In the genomic region with DNA sequence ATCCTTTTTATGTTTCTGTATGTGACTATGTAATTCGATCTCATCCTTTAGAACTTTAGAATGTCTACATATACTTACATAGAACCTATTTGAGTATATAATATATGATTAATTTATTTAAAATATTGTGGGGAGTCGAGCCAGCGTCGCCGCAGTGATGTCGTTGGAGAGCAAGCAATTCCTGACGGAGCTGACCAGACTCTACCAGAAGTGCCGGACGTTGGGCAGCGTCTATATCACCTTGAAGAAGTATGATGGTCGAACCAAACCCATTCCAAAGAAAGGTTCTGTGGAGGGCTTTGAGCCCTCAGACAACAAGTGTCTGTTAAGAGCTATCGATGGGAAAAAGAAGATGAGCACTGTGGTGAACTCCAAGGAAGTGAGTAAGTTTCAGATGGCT, we compare ENCODE assay signal across 19 cellular contexts. TPM values are rescaled to one million over a fixed set of nuclear protein-coding genes. Genes with fewer than 3 reads are reported as not detected.
DNase-seq lines count a peak whose midpoint lies in the region; ATAC-seq lines count a peak whose summit lies in the region.
"Had no signal": no experiment of that assay in that cellular context is flagged by ENCODE, and none has a peak within 500 bp of the region (broad histone marks: within the 10 kb centered on the region; RNA-seq: fewer than 3 reads in every experiment).

No MANE protein-coding gene starts in this region.

- DNase-seq in activated naive CD4-positive, alpha-beta T cell treated with anti-CD3 and anti-CD28 coated beads, Interleukin-2, amount 50 U/mL, for 72 hours (ENCODE audit: low spot score in 2 of 2): peak in 1 of 2 donors; percentile 44
- DNase-seq in activated naive CD4-positive, alpha-beta T cell treated with anti-CD3 and anti-CD28 coated beads, Interleukin-2, amount 50 U/mL, for 16 hours: no peak
- DNase-seq in islet precursor cell (peak; percentile 32), NCI-H1694 (lab: John Stamatoyannopoulos, UW) (no peak), COLO829 (ENCODE audit: low spot score) (no peak)
- DNase-seq: anterior cingulate cortex; cortex of kidney; DMS79 treated with DMSO at 0.1 percent for 48 hours; esophagus squamous epithelium; GOT3; natural killer cell; NCI-H1930; NCI-H526 treated with DMSO at 0.1 percent for 48 hours; spleen; stimulated activated CD4-positive, alpha-beta T cell treated with anti-CD3 and anti-CD28 coated beads, Interleukin-2, amount 100 ng/mL, for 48 hours; stimulated activated naive B cell treated with anti-CD40 and anti-IgM and Interleukin-4, amounts not matched to agents 10 μg/mL and 1 μg/mL and 100 μg/mL, for 72 hours had no signal

- H3K9me3 Mint-ChIP-seq in activated naive CD4-positive, alpha-beta T cell treated with anti-CD3 and anti-CD28 coated beads, Interleukin-2, amount 50 U/mL, for 72 hours: no peaks in the 10 kb centered on the region
- H3K9me3 Mint-ChIP-seq: natural killer cell; stimulated activated naive B cell treated with anti-CD40 and anti-IgM and Interleukin-4, amounts not matched to agents 10 μg/mL and 1 μg/mL and 100 μg/mL, for 72 hours had no signal

- H3K36me3 Mint-ChIP-seq in activated naive CD4-positive, alpha-beta T cell treated with anti-CD3 and anti-CD28 coated beads, Interleukin-2, amount 50 U/mL, for 72 hours: peaks cover 0 to 10% of the 10 kb centered on the region in 2 donors
- H3K36me3 Mint-ChIP-seq: natural killer cell had no signal

- peak overlapping the region; percentile 46 to 86 for H3K27ac Mint-ChIP-seq in activated naive CD4-positive, alpha-beta T cell treated with anti-CD3 and anti-CD28 coated beads, Interleukin-2, amount 50 U/mL, for 72 hours
- H3K27ac Mint-ChIP-seq: natural killer cell had no signal

- ATAC-seq in activated naive CD4-positive, alpha-beta T cell treated with anti-CD3 and anti-CD28 coated beads, Interleukin-2, amount 50 U/mL, for 72 hours: no peak
- ATAC-seq: HepG2; natural killer cell; stimulated activated naive B cell treated with anti-CD40 and anti-IgM and Interleukin-4, amounts not matched to agents 10 μg/mL and 1 μg/mL and 100 μg/mL, for 72 hours had no signal

RNA-seq across cellular contexts. Expression of gene CD27, which starts 6.4 kb away (rescaled TPM):
- 100 to 1,000 TPM in 1 of 2 donors, 10 to 100 TPM in 1; 77.9 to 162 TPM for total RNA-seq in activated naive CD4-positive, alpha-beta T cell treated with anti-CD3 and anti-CD28 coated beads, Interleukin-2, amount 50 U/mL, for 72 hours
- total RNA-seq: HepG2, osteocyte, SK-MEL-5 had no signal

RNA-seq across cellular contexts. Expression of gene TAPBPL, which starts 13.5 kb away (rescaled TPM):
- 10 to 100 TPM; 31.4 to 33.7 TPM for total RNA-seq in activated naive CD4-positive, alpha-beta T cell treated with anti-CD3 and anti-CD28 coated beads, Interleukin-2, amount 50 U/mL, for 72 hours

RNA-seq across cellular contexts. Expression of gene VAMP1, which starts 32.1 kb away (rescaled TPM):
- 100 to 1,000 TPM in 1 of 2 donors, 10 to 100 TPM in 1; 47.6 to 151 TPM for total RNA-seq in activated naive CD4-positive, alpha-beta T cell treated with anti-CD3 and anti-CD28 coated beads, Interleukin-2, amount 50 U/mL, for 72 hours

RNA-seq across cellular contexts. Expression of gene LTBR, which starts 54.4 kb away (rescaled TPM):
- total RNA-seq in activated naive CD4-positive, alpha-beta T cell treated with anti-CD3 and anti-CD28 coated beads, Interleukin-2, amount 50 U/mL, for 72 hours: 1 to 10 TPM; 2.0 to 3.1 TPM

RNA-seq across cellular contexts. Expression of gene MRPL51, which starts 54.7 kb away (rescaled TPM):
- 100 to 1,000 TPM; 305 to 440 TPM for total RNA-seq in activated naive CD4-positive, alpha-beta T cell treated with anti-CD3 and anti-CD28 coated beads, Interleukin-2, amount 50 U/mL, for 72 hours
